In the genomic region with DNA sequence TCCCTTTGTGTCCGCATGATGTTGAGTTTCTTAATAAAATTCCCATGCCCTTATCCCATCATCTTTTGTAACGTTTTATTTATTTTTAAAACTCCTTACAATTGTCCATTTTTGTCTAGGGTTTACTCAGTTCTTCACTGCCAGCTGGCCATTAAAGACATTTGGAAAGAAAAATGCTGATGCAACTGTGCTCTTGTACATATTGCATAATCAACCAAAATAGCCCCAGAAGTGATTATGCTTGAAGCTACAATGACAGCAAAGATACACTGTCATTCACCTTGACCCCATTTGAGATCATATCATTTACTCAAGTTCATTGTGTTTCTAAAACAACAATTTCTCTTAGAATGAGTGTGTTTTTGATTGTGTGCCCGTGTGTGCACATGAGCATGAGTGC, we compare ENCODE assay signal across 19 cellular contexts.
"Had no signal": no experiment of that assay in that cellular context is flagged by ENCODE, and none has a peak within 500 bp of the region (broad histone marks: within the 10 kb centered on the region; RNA-seq: fewer than 3 reads in every experiment).

No MANE protein-coding gene starts in this region.

- DNase-seq: dorsolateral prefrontal cortex; effector CD4-positive, alpha-beta T cell; foreskin fibroblast; gastrocnemius medialis; head of caudate nucleus; left ventricle myocardium superior; naive thymus-derived CD4-positive, alpha-beta T cell; spleen; stimulated activated CD4-positive, alpha-beta T cell treated with anti-CD3 and anti-CD28 coated beads, Interleukin-4, amount 100 ng/mL, for 4 hours; stimulated activated naive CD8-positive, alpha-beta T cell treated with anti-CD3 and anti-CD28 coated beads, Interleukin-15, Interleukin-2, amounts not matched to agents 100 U/mL and 50 U/mL, for 24 hours; substantia nigra; testis; upper lobe of left lung had no signal

- H3K9me3 ChIP-seq: gastrocnemius medialis, prostate gland, right atrium auricular region, testis, tibial nerve had no signal

- H3K4me3 ChIP-seq: dorsolateral prefrontal cortex, gastrocnemius medialis, lung, neural progenitor cell, prostate gland, right atrium auricular region, skin epidermis, spleen, testis, tibial nerve, upper lobe of left lung had no signal

- H3K27me3 ChIP-seq: dorsolateral prefrontal cortex, gastrocnemius medialis, neural progenitor cell, right atrium auricular region, spleen, testis, tibial nerve, upper lobe of left lung had no signal

- H3K27ac ChIP-seq: dorsolateral prefrontal cortex, gastrocnemius medialis, neural progenitor cell, prostate gland, right atrium auricular region, skin epidermis, spleen, testis, tibial nerve, upper lobe of left lung had no signal

- H3K36me3 ChIP-seq: gastrocnemius medialis, neural progenitor cell, prostate gland, right atrium auricular region, spleen, tibial nerve, upper lobe of left lung had no signal

- H3K4me1 ChIP-seq: gastrocnemius medialis, neural progenitor cell, prostate gland, right atrium auricular region, spleen, testis, tibial nerve, upper lobe of left lung had no signal
